Comparison of ENCODE assay signal across 14 cellular contexts in genomic region chr16:71916397-71916920, GRCh38. TPM values are rescaled to one million over a fixed set of nuclear protein-coding genes. Genes with fewer than 3 reads are reported as not detected.
DNase-seq lines count a peak whose midpoint lies in the region; ATAC-seq and TF ChIP-seq lines count a peak whose summit lies in the region.
"Had no signal": no experiment of that assay in that cellular context is flagged by ENCODE, and none has a peak within 500 bp of the region (broad histone marks: within the 10 kb centered on the region; RNA-seq: fewer than 3 reads in every experiment).

No MANE protein-coding gene starts in this region.

- DNase-seq in CD8-positive, alpha-beta T cell: no peak
- DNase-seq in LHCN-M2 (ENCODE audit: low read depth) (peak; percentile 38), fibroblast of gingiva (ENCODE audit: low read depth) (peak; percentile 48), nephron progenitor cell (no peak), GM10248 (ENCODE audit: extremely low spot score) (no peak), NCI-H446 treated with DMSO at 0.1 percent for 48 hours (lab: John Stamatoyannopoulos, UW) (no peak), NCI-H2227 (lab: John Stamatoyannopoulos, UW; ENCODE audit: unreplicated experiment) (no peak)
- DNase-seq: DMS153, head of caudate nucleus, SIG-M5, testis had no signal

- ATAC-seq in CD8-positive, alpha-beta T cell: no peak
- no peak for ATAC-seq in GM18517 (IDR thresholded peaks at IDR 0.05; ENCODE audit: unreplicated experiment)

- H3K36me3 ChIP-seq in CD8-positive, alpha-beta T cell (ENCODE audit: insufficient read depth, low read length): peaks cover 45% of the 10 kb centered on the region

- no peaks in the 10 kb centered on the region for H3K27me3 ChIP-seq in CD8-positive, alpha-beta T cell (ENCODE audit: insufficient read depth, low read length)
- H3K27me3 ChIP-seq: testis had no signal

- no peaks in the 10 kb centered on the region for H3K27me3 Mint-ChIP-seq in CD8-positive, alpha-beta T cell (ENCODE audit: low read depth)
- H3K27me3 Mint-ChIP-seq in nephron progenitor cell (ENCODE audit: low read depth, poor library complexity): no peaks in the 10 kb centered on the region
- H3K27me3 Mint-ChIP-seq: B cell had no signal

- no peak overlapping the region for H3K4me3 ChIP-seq in CD8-positive, alpha-beta T cell (ENCODE audit: low read depth, low read length)
- H3K4me3 ChIP-seq: testis had no signal

- H3K27ac ChIP-seq in CD8-positive, alpha-beta T cell (ENCODE audit: low read depth, low read length): no peak overlapping the region

- peaks cover 58% of the 10 kb centered on the region for H3K4me1 Mint-ChIP-seq in CD8-positive, alpha-beta T cell (ENCODE audit: low read depth)
- peaks cover 11% of the 10 kb centered on the region for H3K4me1 Mint-ChIP-seq in nephron progenitor cell

- CTCF ChIA-PET in CD8-positive, alpha-beta T cell (lab: Charles Lee): interaction anchor here (0.9 to 2.4 kb wide), 6 partner anchors 12 to 100 kb away, joined by 3 to 7 read pairs (median 4); partner anchors contain the start of gene ZNF821
- CTCF ChIA-PET in GM10248 (lab: Yijun Ruan, JAX): interaction anchor here (1.4 to 7.8 kb wide), 6 partner anchors 12 to 45 kb away, joined by 3 to 31 read pairs (median 11); no protein-coding TSS in a partner anchor

- H3K9me3 Mint-ChIP-seq in CD8-positive, alpha-beta T cell: no peaks in the 10 kb centered on the region
- H3K9me3 Mint-ChIP-seq in nephron progenitor cell: peaks cover 20% of the 10 kb centered on the region
- H3K9me3 Mint-ChIP-seq: T-helper 2 cell treated with Interferon-gamma antibody and Interleukin-4, amounts not matched to agents 5 μg/mL and 100 μg/mL, for 36 hours had no signal

- no peak overlapping the region for H3K4me3 Mint-ChIP-seq in CD8-positive, alpha-beta T cell
- no peak overlapping the region for H3K4me3 Mint-ChIP-seq in nephron progenitor cell
- H3K4me3 Mint-ChIP-seq: B cell; T-helper 2 cell treated with Interferon-gamma antibody and Interleukin-4, amounts not matched to agents 5 μg/mL and 100 μg/mL, for 36 hours had no signal

- POLR2A ChIA-PET in CD8-positive, alpha-beta T cell (lab: Charles Lee): interaction anchor here (0.6 to 1.0 kb wide), 2 partner anchors 9 to 17 kb away, joined by 3 to 7 read pairs; no protein-coding TSS in a partner anchor
- POLR2A ChIA-PET in GM10248 (lab: Yijun Ruan, JAX): interaction anchor here (0.7 to 1.8 kb wide), 2 partner anchors 16 to 262 kb away, joined by 3 to 12 read pairs; no protein-coding TSS in a partner anchor

- H3K36me3 Mint-ChIP-seq in CD8-positive, alpha-beta T cell: peaks cover 86% of the 10 kb centered on the region
- peaks cover 100% of the 10 kb centered on the region for H3K36me3 Mint-ChIP-seq in nephron progenitor cell (ENCODE audit: low read depth)

- intact Hi-C loops in CD8-positive, alpha-beta T cell (cut with DNase I, micrococcal nuclease): no loop called here

- H3K4me1 ChIP-seq in CD8-positive, alpha-beta T cell (ENCODE audit: insufficient read depth, low read length): peaks cover 13% of the 10 kb centered on the region

- H3K27ac Mint-ChIP-seq in CD8-positive, alpha-beta T cell: peak overlapping the region; percentile 21
- peak overlapping the region; percentile 17 for H3K27ac Mint-ChIP-seq in nephron progenitor cell
- H3K27ac Mint-ChIP-seq: B cell; T-helper 2 cell treated with Interferon-gamma antibody and Interleukin-4, amounts not matched to agents 5 μg/mL and 100 μg/mL, for 36 hours had no signal

- no peaks in the 10 kb centered on the region for H3K9me3 ChIP-seq in CD8-positive, alpha-beta T cell (ENCODE audit: low read length)
- H3K9me3 ChIP-seq: testis had no signal

- TF ChIP-seq CTCF in CD8-positive, alpha-beta T cell (IDR thresholded peaks at IDR 0.05): no peak
- TF ChIP-seq CTCF in nephron progenitor cell (IDR thresholded peaks at IDR 0.05): no peak
- no peak for TF ChIP-seq CTCF in GM10248 (IDR thresholded peaks at IDR 0.05; ENCODE audit: control extremely low read depth, extremely low read depth, low read depth, missing control alignments)

RNA-seq across cellular contexts. Expression of gene IST1, which starts 21.1 kb away (rescaled TPM):
- total RNA-seq in CD8-positive, alpha-beta T cell: 100 to 1,000 TPM; 460 to 476 TPM
- 193 and 208 TPM in 2 replicates for total RNA-seq in LHCN-M2 (2014; rRNA removed)
- 94.2 TPM for polyA plus RNA-seq in LHCN-M2 (2012)

RNA-seq across cellular contexts. Expression of gene ZNF821, which starts 32.5 kb away (rescaled TPM):
- total RNA-seq in CD8-positive, alpha-beta T cell: 10 to 100 TPM in 1 of 2 experiments, 1 to 10 TPM in 1; 8.4 to 10.1 TPM
- 6.6 and 7.4 TPM in 2 replicates for total RNA-seq in LHCN-M2 (2014; rRNA removed)
- polyA plus RNA-seq in LHCN-M2 (2012): 5.0 TPM

Comparison
In these comparisons a context has a peak if more than half of its experiments do, and no peak if none do; other contexts are left out.
1. DNase-seq: peak in LHCN-M2 (single experiment) and fibroblast of gingiva (single experiment); none in CD8-positive, alpha-beta T cell (0 of 7), nephron progenitor cell (single experiment), GM10248 (single experiment), NCI-H446 treated with DMSO at 0.1 percent for 48 hours (single experiment) and NCI-H2227 (single experiment).